Comparison of ENCODE assay signal across 9 cellular contexts in the genomic region with DNA sequence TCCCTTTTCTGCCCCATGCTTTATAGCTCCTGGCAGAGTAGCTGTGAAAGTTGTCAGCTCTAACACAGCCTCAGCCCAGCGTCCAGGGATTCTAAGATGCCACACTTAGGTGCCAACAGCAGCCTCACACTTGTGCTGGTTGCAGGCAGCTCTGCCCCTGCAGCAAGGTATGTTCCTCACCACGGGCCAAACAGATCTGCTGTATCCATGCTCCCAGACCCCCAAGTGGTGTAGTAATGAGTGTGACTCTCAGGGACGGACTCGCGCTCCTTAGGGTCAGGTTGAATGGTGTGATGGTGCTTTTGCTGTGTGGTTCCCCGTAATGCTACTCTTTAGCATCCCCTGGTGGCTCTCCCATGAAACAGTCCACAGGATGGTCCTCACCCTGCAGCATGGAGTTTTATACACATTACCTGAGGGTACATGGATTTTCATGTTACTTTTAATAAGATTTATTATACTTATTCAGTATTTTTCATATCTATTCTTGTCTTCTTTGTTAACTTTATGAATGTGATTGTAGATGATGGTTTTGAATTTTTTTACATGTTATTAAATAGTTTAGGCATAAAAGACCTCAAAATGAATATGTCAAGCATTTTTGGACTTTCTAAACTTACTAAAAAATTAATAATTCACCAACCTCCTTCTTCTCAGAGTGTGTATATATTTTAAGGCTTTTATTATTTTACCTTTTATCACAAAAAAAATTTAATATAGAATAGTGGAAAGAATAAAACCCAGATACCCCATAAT.
DNase-seq lines count a peak whose midpoint lies in the region; ATAC-seq and TF ChIP-seq lines count a peak whose summit lies in the region.
"Had no signal": no experiment of that assay in that cellular context is flagged by ENCODE, and none has a peak within 500 bp of the region (broad histone marks: within the 10 kb centered on the region; RNA-seq: fewer than 3 reads in every experiment).

No MANE protein-coding gene starts in this region.

- peak overlapping the region; percentile 39 for H3K4me3 Mint-ChIP-seq in type B pancreatic cell

- H3K27ac Mint-ChIP-seq in type B pancreatic cell: no peak overlapping the region

- H3K27me3 Mint-ChIP-seq in type B pancreatic cell: peaks cover 3% of the 10 kb centered on the region

- CTCF ChIA-PET in AG04449 (lab: Yijun Ruan, JAX): interaction anchor here (0.7 to 1.5 kb wide), 7 partner anchors 8 to 545 kb away, joined by 3 to 6 read pairs (median 4); no protein-coding TSS in a partner anchor

- H3K4me3 ChIP-seq in AG04449 (ENCODE audit: low read depth, low read length): no peak overlapping the region
- H3K4me3 ChIP-seq: skin epidermis had no signal

- peak; percentile 78 for ATAC-seq in HG02759 (IDR thresholded peaks at IDR 0.05; ENCODE audit: unreplicated experiment)

- TF ChIP-seq CTCF in AG04449 (IDR thresholded peaks at IDR 0.05; ENCODE audit: insufficient read depth, low read length, missing control alignments) (peak; percentile 94), GM12872 (IDR thresholded peaks at IDR 0.05; ENCODE audit: insufficient read depth, low read depth, low read length) (peak; percentile 99), type B pancreatic cell (conservative IDR thresholded peaks at IDR 0.05) (peak; percentile 94)

- DNase-seq in AG04449 (ENCODE audit: low read depth, low spot score) (no peak), NCI-H2029 treated with DMSO at 0.1 percent for 48 hours (lab: John Stamatoyannopoulos, UW) (peak; percentile 16), epidermal melanocyte (ENCODE audit: insufficient read length, low spot score) (peak; percentile 49), mucosa of gallbladder (ENCODE audit: low spot score) (peak; percentile 50), type B pancreatic cell (ENCODE audit: extremely low spot score, unreplicated experiment) (no peak)
- peak; percentile 20 to 23 for DNase-seq in activated CD4-positive, alpha-beta T cell treated with anti-CD3 and anti-CD28 coated beads for 4 hours

- no peaks in the 10 kb centered on the region for H3K9me3 Mint-ChIP-seq in type B pancreatic cell

- H3K36me3 Mint-ChIP-seq in type B pancreatic cell: no peaks in the 10 kb centered on the region

- H3K4me1 Mint-ChIP-seq in type B pancreatic cell (ENCODE audit: unreplicated experiment): peaks cover 4% of the 10 kb centered on the region

- POLR2A ChIA-PET in AG04449 (lab: Yijun Ruan, JAX): no interaction called here

Comparison
In these comparisons a context has a peak if more than half of its experiments do, and no peak if none do; other contexts are left out.
1. DNase-seq: peak in NCI-H2029 treated with DMSO at 0.1 percent for 48 hours (single experiment), activated CD4-positive, alpha-beta T cell treated with anti-CD3 and anti-CD28 coated beads for 4 hours (2 of 2), epidermal melanocyte (single experiment) and mucosa of gallbladder (single experiment); none in AG04449 (single experiment) and type B pancreatic cell (single experiment).
2. Peak in every context shown above with its lines, with median percentiles within 50 percentile points of each other: CTCF ChIP-seq.